ENCODE assay signal across 25 cellular contexts in the genomic region with DNA sequence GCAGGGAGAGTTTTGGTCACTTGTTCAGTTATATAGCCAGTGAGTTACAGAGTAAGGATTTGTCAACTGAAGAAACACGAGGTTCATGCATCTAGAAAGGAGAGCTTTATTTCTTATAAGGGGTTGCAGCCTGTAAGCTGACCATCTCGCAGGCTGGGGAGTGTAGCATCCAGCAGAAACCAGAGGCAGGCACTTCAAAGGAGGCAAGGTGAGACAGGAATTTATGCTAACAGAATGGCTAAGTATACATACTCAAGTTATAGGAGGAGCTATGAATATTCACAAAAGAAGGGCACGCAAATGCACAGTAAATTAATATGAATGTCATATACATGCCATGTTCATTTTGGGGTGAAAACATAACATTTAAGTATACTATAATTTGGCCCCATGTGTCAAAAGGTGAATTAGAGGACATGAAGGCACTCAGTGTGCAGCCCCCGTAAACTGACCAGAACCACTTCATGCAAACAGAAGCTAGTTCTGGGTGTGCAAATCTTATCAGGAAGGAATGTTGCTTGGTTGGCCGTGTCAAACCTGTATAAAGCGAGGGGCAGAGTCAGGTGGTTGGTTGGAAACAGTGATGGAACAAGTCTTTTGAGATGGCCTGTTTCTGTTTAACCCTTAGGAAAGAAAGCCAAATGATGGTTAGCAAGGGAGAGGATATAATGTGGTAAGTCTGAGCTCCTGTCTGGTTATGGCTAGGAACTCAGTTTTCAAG.
"Had no signal": no experiment of that assay in that cellular context is flagged by ENCODE, and none has a peak within 500 bp of the region (broad histone marks: within the 10 kb centered on the region; RNA-seq: fewer than 3 reads in every experiment).

No MANE protein-coding gene starts in this region.

- H3K4me1 ChIP-seq: parathyroid adenoma, right lobe of liver had no signal

- FAIRE-seq: colon, endothelial cell of umbilical vein, islet of Langerhans, small intestine, urothelium cell line had no signal

- H3K27me3 ChIP-seq: neural progenitor cell, right lobe of liver, testis, tibial artery had no signal

- ATAC-seq: left cardiac atrium; mucosa of descending colon; natural killer cell treated with Interleukin-12 subunit alpha and Interleukin-12 subunit beta and Interleukin-15 and Interleukin-18, amount 100 ng/mL, for 72 hours; right lobe of liver; stimulated activated naive B cell treated with anti-CD40 and anti-IgM and Interleukin-4, amounts not matched to agents 10 μg/mL and 1 μg/mL and 100 μg/mL, for 72 hours; stimulated activated naive CD8-positive, alpha-beta T cell treated with anti-CD3 and anti-CD28 coated beads, Interleukin-15, amount 100 ng/mL, for 72 hours had no signal

- H3K9me3 ChIP-seq: esophagus squamous epithelium, mucosa of descending colon, right lobe of liver, testis, tibial artery had no signal

- DNase-seq: central memory CD4-positive, alpha-beta T cell; effector memory CD4-positive, alpha-beta T cell; esophagus squamous epithelium; foreskin melanocyte; glutamatergic neuron; left cardiac atrium; mesenchymal stem cell; mucosa of descending colon; naive B cell; right lobe of liver; small intestine; stimulated activated CD4-positive, alpha-beta T cell treated with anti-CD3 and anti-CD28 coated beads, Interleukin-15, amount 100 ng/mL, for 24 hours; stimulated activated CD4-positive, alpha-beta T cell treated with anti-CD3 and anti-CD28 coated beads, Interleukin-2, amount 100 ng/mL, for 48 hours; stimulated activated naive B cell treated with anti-CD40 and anti-IgM and Interleukin-4, amounts not matched to agents 10 μg/mL and 1 μg/mL and 100 μg/mL, for 72 hours; stimulated activated naive CD8-positive, alpha-beta T cell treated with anti-CD3 and anti-CD28 coated beads, Interleukin-15, amount 100 ng/mL, for 72 hours; substantia nigra; testis; tibial artery had no signal

- H3K36me3 ChIP-seq: esophagus squamous epithelium, neural progenitor cell, right lobe of liver, tibial artery had no signal

- H3K9ac ChIP-seq: neural progenitor cell, parathyroid adenoma had no signal

- H3K4me3 ChIP-seq: esophagus squamous epithelium, mucosa of descending colon, neural progenitor cell, right lobe of liver, testis, tibial artery had no signal

- H3K79me2 ChIP-seq: parathyroid adenoma had no signal

- H3K27ac ChIP-seq: esophagus squamous epithelium, neural progenitor cell, parathyroid adenoma, right lobe of liver, testis, tibial artery had no signal

- H2AFZ ChIP-seq: neural progenitor cell, parathyroid adenoma had no signal

- H3K4me2 ChIP-seq: neural progenitor cell had no signal
